Comparison of ENCODE assay signal across 24 cellular contexts in genomic region chr2:12960671-12961070, GRCh38.
DNase-seq lines count a peak whose midpoint lies in the region; ATAC-seq, FAIRE-seq and TF ChIP-seq lines count a peak whose summit lies in the region.
"Had no signal": no experiment of that assay in that cellular context is flagged by ENCODE, and none has a peak within 500 bp of the region (broad histone marks: within the 10 kb centered on the region; RNA-seq: fewer than 3 reads in every experiment).

No MANE protein-coding gene starts in this region.

- H3K27ac ChIP-seq in GM23248: no peak overlapping the region
- no peak overlapping the region for H3K27ac ChIP-seq in astrocyte (ENCODE audit: low read depth, low read length)
- no peak overlapping the region for H3K27ac ChIP-seq in tibial nerve
- H3K27ac ChIP-seq: A549; BLaER1 treated with 17β-estradiol and CSF1 and Interleukin-3, amounts not matched to agents 10 nM and 100 nM had no signal

- H3K36me3 ChIP-seq in GM23248 (ENCODE audit: low read depth) (no peaks in the 10 kb centered on the region), astrocyte (ENCODE audit: insufficient read depth, low read length) (no peaks in the 10 kb centered on the region), tibial nerve (no peaks in the 10 kb centered on the region)
- H3K36me3 ChIP-seq: BE2C; BLaER1 treated with 17β-estradiol and CSF1 and Interleukin-3, amounts not matched to agents 10 nM and 100 nM had no signal

- no peaks in the 10 kb centered on the region for H3K9me2 ChIP-seq in GM23248 (ENCODE audit: insufficient read depth)

- ATAC-seq in GM21786 (IDR thresholded peaks at IDR 0.05; ENCODE audit: unreplicated experiment): no peak
- ATAC-seq: A549 had no signal

- no peaks in the 10 kb centered on the region for H3K27me3 Mint-ChIP-seq in astrocyte (ENCODE audit: low read depth, unreplicated experiment)

- WGBS in GM23248 (ENCODE audit: low coverage in 1 of 2, low lambda C conversion rate in 2 of 2, missing lambda C conversion rate in 2 of 2), 2 experiments: 96 to 100% methylated on average over 1 of the region's 1 CpG
- WGBS in tibial nerve, 2 donors: 82 to 100% methylated on average over 1 of the region's 1 CpG

- no peaks in the 10 kb centered on the region for H3K9me3 Mint-ChIP-seq in astrocyte (ENCODE audit: unreplicated experiment)
- H3K9me3 Mint-ChIP-seq: CD4-positive, alpha-beta T cell had no signal

- H3K36me3 Mint-ChIP-seq in astrocyte (ENCODE audit: low read depth, unreplicated experiment): no peaks in the 10 kb centered on the region
- H3K36me3 Mint-ChIP-seq: CD14-positive monocyte had no signal

- no peak overlapping the region for H2AFZ ChIP-seq in GM23248
- no peak overlapping the region for H2AFZ ChIP-seq in astrocyte (ENCODE audit: low read depth, low read length)

- H3K4me3 ChIP-seq in GM23248 (no peak overlapping the region), astrocyte (ENCODE audit: insufficient read depth, low read depth, low read length) (no peak overlapping the region), fibroblast of the aortic adventitia (ENCODE audit: low read depth, low read length) (no peak overlapping the region), tibial nerve (no peak overlapping the region)
- H3K4me3 ChIP-seq: A549; BLaER1 treated with 17β-estradiol and CSF1 and Interleukin-3, amounts not matched to agents 10 nM and 100 nM had no signal

- no peak for TF ChIP-seq CTCF in astrocyte (IDR thresholded peaks at IDR 0.05; ENCODE audit: insufficient read depth, low read depth, low read length)
- TF ChIP-seq CTCF in fibroblast of the aortic adventitia (IDR thresholded peaks at IDR 0.05; ENCODE audit: insufficient read depth, low read length): no peak
- TF ChIP-seq CTCF in tibial nerve (IDR thresholded peaks at IDR 0.05): no peak

- in situ Hi-C loops in GM23248 (cut with MboI): no loop called here

- peaks cover 12% of the 10 kb centered on the region for H3K4me1 Mint-ChIP-seq in astrocyte (ENCODE audit: low read depth, unreplicated experiment)

- H4K20me1 ChIP-seq in GM23248 (ENCODE audit: insufficient read depth) (no peaks in the 10 kb centered on the region), astrocyte (ENCODE audit: insufficient read depth, low read length) (no peaks in the 10 kb centered on the region)
- H4K20me1 ChIP-seq: BLaER1 treated with 17β-estradiol and CSF1 and Interleukin-3, amounts not matched to agents 10 nM and 100 nM had no signal

- FAIRE-seq in astrocyte (lab: Jason Lieb, UNC): no peak
- FAIRE-seq: A549, D721Med, G401.6, GM19239, H1 had no signal

- H3K4me1 ChIP-seq in GM23248 (ENCODE audit: insufficient read depth) (peaks cover 9% of the 10 kb centered on the region), astrocyte (ENCODE audit: insufficient read depth, low read length) (peaks cover 2% of the 10 kb centered on the region), tibial nerve (peaks cover 0 to 9% (median 0%) of the 10 kb centered on the region in 4 donors)
- H3K4me1 ChIP-seq: A549 had no signal

- TF ChIP-seq EP300 in tibial nerve (IDR thresholded peaks at IDR 0.05): no peak

- H3F3A ChIP-seq in GM23248 (ENCODE audit: insufficient read depth): peaks cover 2% of the 10 kb centered on the region; the same call in 1 of the 2 replicates

- H3K27me3 ChIP-seq in GM23248 (replicated peaks; ENCODE audit: insufficient read depth) (no peaks in the 10 kb centered on the region), astrocyte (ENCODE audit: insufficient read depth, low read length) (no peaks in the 10 kb centered on the region), tibial nerve (no peaks in the 10 kb centered on the region)
- H3K27me3 ChIP-seq: BE2C; BLaER1 treated with 17β-estradiol and CSF1 and Interleukin-3, amounts not matched to agents 10 nM and 100 nM had no signal

- no peak overlapping the region for H3K27ac Mint-ChIP-seq in astrocyte (ENCODE audit: unreplicated experiment)
- H3K27ac Mint-ChIP-seq: CD14-positive monocyte; CD4-positive, alpha-beta T cell; CD8-positive, alpha-beta memory T cell had no signal

- H3K4me3 Mint-ChIP-seq in astrocyte (ENCODE audit: unreplicated experiment): no peak overlapping the region
- H3K4me3 Mint-ChIP-seq: CD14-positive monocyte; CD4-positive, alpha-beta T cell; CD8-positive, alpha-beta memory T cell had no signal

- DNase-seq in GM23248: peak; percentile 53
- DNase-seq in astrocyte (ENCODE audit: low read depth): peak; percentile 46
- peak; percentile 10 for DNase-seq in fibroblast of the aortic adventitia (ENCODE audit: low read depth)
- DNase-seq in tibial nerve (ENCODE audit: low spot score in 2 of 2): no peak
- DNase-seq in DMS79 treated with DMSO at 0.1 percent for 48 hours (lab: John Stamatoyannopoulos, UW): no peak
- no peak for DNase-seq in NCI-H446 (lab: John Stamatoyannopoulos, UW)
- DNase-seq: 8988T; ACHN; AML-193; BE2C; CD4-positive, alpha-beta T cell; CD8-positive, alpha-beta memory T cell; DMS 273 treated with DMSO at 0.1 percent for 48 hours; DMS79; H7; HCEC 1CT had no signal

- H3K4me2 ChIP-seq in GM23248 (ENCODE audit: unreplicated experiment) (no peak overlapping the region), astrocyte (ENCODE audit: low read length) (no peak overlapping the region)
- H3K4me2 ChIP-seq: A549; BLaER1 treated with 17β-estradiol and CSF1 and Interleukin-3, amounts not matched to agents 10 nM and 100 nM had no signal

- TF ChIP-seq POLR2A in tibial nerve (IDR thresholded peaks at IDR 0.05): no peak

- H3K79me2 ChIP-seq in GM23248 (ENCODE audit: insufficient read depth) (no peaks in the 10 kb centered on the region), astrocyte (ENCODE audit: insufficient read depth, low read length) (no peaks in the 10 kb centered on the region)

- H3K9me3 ChIP-seq in GM23248 (ENCODE audit: low read depth) (no peaks in the 10 kb centered on the region), astrocyte (ENCODE audit: insufficient read depth, low read depth, low read length) (no peaks in the 10 kb centered on the region), tibial nerve (no peaks in the 10 kb centered on the region)
- H3K9me3 ChIP-seq: A549, BE2C had no signal

- H3K9ac ChIP-seq in GM23248 (no peak overlapping the region), astrocyte (ENCODE audit: low read length) (no peak overlapping the region)
- H3K9ac ChIP-seq: BLaER1 treated with 17β-estradiol and CSF1 and Interleukin-3, amounts not matched to agents 10 nM and 100 nM had no signal

Comparison
In these comparisons a context has a peak if more than half of its experiments do, and no peak if none do; other contexts are left out.
1. DNase-seq: peak in GM23248 (single experiment), astrocyte (single experiment) and fibroblast of the aortic adventitia (single experiment); none in tibial nerve (0 of 2), DMS79 treated with DMSO at 0.1 percent for 48 hours (single experiment) and NCI-H446 (0 of 2).